Comparison of ENCODE assay signal across 1 cellular context in the genomic region with DNA sequence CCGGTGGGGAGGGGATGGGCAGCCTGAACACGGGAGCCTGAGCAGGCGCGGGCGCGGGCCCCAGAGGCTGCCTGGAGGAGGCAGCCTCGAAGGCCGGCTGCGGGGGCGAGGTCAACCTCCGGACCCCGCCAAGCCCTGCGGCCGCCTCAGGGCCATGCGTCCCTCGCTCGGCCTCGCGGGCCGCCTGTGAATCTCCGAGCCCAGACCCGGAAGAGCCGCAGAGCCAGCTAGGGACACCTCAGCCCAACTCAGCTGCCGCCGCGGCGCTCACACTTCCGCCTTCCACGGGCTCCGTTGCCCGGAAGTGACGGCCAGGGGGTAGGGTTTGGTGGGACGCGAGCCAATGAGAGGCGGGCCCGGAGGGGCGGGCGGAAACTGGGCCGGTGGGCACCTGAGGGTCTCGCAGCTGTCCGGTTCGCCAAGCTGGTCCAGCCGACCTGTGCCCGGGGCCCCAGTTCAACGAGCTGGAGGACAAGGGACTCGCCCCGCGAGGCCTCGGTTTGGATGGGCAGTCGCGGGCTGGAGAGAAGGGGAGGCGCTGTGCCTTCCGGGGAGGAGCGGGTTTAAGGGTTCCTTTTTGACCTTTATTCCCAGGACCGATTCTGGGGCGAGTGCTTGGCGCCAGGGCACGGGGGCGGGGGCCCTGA.
TF ChIP-seq lines count a peak whose summit lies in the region.

A gene (minus strand): TSS at position 277 of the 647 bp plus-strand sequence. CDS start 386 bp downstream, outside the sequence.

TF ChIP-seq in HEK293, 187 proteins besides CTCF, POLR2A, EP300 and RAD21 (continued from another document and continues in another):
- TF ChIP-seq, protein P1, sequence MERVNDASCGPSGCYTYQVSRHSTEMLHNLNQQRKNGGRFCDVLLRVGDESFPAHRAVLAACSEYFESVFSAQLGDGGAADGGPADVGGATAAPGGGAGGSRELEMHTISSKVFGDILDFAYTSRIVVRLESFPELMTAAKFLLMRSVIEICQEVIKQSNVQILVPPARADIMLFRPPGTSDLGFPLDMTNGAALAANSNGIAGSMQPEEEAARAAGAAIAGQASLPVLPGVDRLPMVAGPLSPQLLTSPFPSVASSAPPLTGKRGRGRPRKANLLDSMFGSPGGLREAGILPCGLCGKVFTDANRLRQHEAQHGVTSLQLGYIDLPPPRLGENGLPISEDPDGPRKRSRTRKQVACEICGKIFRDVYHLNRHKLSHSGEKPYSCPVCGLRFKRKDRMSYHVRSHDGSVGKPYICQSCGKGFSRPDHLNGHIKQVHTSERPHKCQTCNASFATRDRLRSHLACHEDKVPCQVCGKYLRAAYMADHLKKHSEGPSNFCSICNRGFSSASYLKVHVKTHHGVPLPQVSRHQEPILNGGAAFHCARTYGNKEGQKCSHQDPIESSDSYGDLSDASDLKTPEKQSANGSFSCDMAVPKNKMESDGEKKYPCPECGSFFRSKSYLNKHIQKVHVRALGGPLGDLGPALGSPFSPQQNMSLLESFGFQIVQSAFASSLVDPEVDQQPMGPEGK (tag by site-specific recombination; IDR thresholded peaks at IDR 0.05) = 0 out of 2 replicates have a peak, but pooled peaks have one; percentile 0
- TF ChIP-seq, protein P2, sequence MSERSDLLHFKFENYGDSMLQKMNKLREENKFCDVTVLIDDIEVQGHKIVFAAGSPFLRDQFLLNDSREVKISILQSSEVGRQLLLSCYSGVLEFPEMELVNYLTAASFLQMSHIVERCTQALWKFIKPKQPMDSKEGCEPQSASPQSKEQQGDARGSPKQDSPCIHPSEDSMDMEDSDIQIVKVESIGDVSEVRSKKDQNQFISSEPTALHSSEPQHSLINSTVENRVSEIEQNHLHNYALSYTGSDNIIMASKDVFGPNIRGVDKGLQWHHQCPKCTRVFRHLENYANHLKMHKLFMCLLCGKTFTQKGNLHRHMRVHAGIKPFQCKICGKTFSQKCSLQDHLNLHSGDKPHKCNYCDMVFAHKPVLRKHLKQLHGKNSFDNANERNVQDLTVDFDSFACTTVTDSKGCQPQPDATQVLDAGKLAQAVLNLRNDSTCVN (tag by site-specific recombination; optimal IDR thresholded peaks at IDR 0.05) = peak; percentile 66
- TF ChIP-seq ZNF660 (tag by site-specific recombination; IDR thresholded peaks at IDR 0.05) (0 out of 2 replicates have a peak, but pooled peaks have one; percentile 8), ZNF501 (tag by site-specific recombination; IDR thresholded peaks at IDR 0.05) (peak; percentile 22; the same call in 1 of the 2 replicates), ZNF112 (tag by site-specific recombination; IDR thresholded peaks at IDR 0.05) (no peak), SP2 (tag by site-specific recombination; IDR thresholded peaks at IDR 0.05) (peak; percentile 97), ZNF335 (tag by site-specific recombination; conservative IDR thresholded peaks at IDR 0.05) (peak; percentile 78), ZNF791 (tag by site-specific recombination; IDR thresholded peaks at IDR 0.05) (no peak), ZNF169 (tag by site-specific recombination; IDR thresholded peaks at IDR 0.05) (no peak), SP3 (tag by site-specific recombination; IDR thresholded peaks at IDR 0.05) (peak; percentile 85), ZBTB48 (tag by site-specific recombination; IDR thresholded peaks at IDR 0.05) (peak; percentile 35; the same call in 1 of the 2 replicates), KLF16 (tag by site-specific recombination; IDR thresholded peaks at IDR 0.05) (0 out of 2 replicates have a peak, but pooled peaks have one; percentile 63), BCL11B (tag by site-specific recombination; IDR thresholded peaks at IDR 0.05; ENCODE audit: low read depth) (peak; percentile 27; the same call in 1 of the 2 replicates), ZIC2 (tag by site-specific recombination; IDR thresholded peaks at IDR 0.05) (no peak), ZNF571 (tag by site-specific recombination; IDR thresholded peaks at IDR 0.05) (no peak), ZNF629 (tag by site-specific recombination; IDR thresholded peaks at IDR 0.05) (peak; percentile 7; the same call in 1 of the 2 replicates), GLIS2 (tag by site-specific recombination; IDR thresholded peaks at IDR 0.05) (peak; percentile 76), ZBTB17 (tag by site-specific recombination; IDR thresholded peaks at IDR 0.05) (no peak; the same call in 1 of the 2 replicates), TCF7L2 (IDR thresholded peaks at IDR 0.05; ENCODE audit: borderline replicate concordance, low read depth, low read length) (no peak), YY1 (tag by site-specific recombination; IDR thresholded peaks at IDR 0.05) (0 out of 2 replicates have a peak, but pooled peaks have one; percentile 21), ZNF843 (tag by site-specific recombination; IDR thresholded peaks at IDR 0.05) (no peak), ZFHX2 (tag by site-specific recombination; conservative IDR thresholded peaks at IDR 0.05) (peak; percentile 58; the same call in 1 of the 2 replicates), ZNF677 (tag by site-specific recombination; IDR thresholded peaks at IDR 0.05) (0 out of 2 replicates have a peak, but pooled peaks have one; percentile 24), ZBTB7A (tag by site-specific recombination; IDR thresholded peaks at IDR 0.05; ENCODE audit: low read depth) (peak; percentile 81), ZNF670 (tag by site-specific recombination; IDR thresholded peaks at IDR 0.05; ENCODE audit: low read depth) (no peak), ZNF837 (tag by site-specific recombination; IDR thresholded peaks at IDR 0.05) (no peak), ZNF548 (tag by site-specific recombination; IDR thresholded peaks at IDR 0.05) (no peak), SCRT2 (tag by site-specific recombination; IDR thresholded peaks at IDR 0.05) (no peak), ZNF391 (tag by site-specific recombination; IDR thresholded peaks at IDR 0.05; ENCODE audit: borderline replicate concordance, low read depth) (peak; percentile 8; the same call in 1 of the 2 replicates), SP7 (tag by site-specific recombination; IDR thresholded peaks at IDR 0.05) (peak; percentile 10; the same call in 1 of the 2 replicates)
- TF ChIP-seq, protein P3, sequence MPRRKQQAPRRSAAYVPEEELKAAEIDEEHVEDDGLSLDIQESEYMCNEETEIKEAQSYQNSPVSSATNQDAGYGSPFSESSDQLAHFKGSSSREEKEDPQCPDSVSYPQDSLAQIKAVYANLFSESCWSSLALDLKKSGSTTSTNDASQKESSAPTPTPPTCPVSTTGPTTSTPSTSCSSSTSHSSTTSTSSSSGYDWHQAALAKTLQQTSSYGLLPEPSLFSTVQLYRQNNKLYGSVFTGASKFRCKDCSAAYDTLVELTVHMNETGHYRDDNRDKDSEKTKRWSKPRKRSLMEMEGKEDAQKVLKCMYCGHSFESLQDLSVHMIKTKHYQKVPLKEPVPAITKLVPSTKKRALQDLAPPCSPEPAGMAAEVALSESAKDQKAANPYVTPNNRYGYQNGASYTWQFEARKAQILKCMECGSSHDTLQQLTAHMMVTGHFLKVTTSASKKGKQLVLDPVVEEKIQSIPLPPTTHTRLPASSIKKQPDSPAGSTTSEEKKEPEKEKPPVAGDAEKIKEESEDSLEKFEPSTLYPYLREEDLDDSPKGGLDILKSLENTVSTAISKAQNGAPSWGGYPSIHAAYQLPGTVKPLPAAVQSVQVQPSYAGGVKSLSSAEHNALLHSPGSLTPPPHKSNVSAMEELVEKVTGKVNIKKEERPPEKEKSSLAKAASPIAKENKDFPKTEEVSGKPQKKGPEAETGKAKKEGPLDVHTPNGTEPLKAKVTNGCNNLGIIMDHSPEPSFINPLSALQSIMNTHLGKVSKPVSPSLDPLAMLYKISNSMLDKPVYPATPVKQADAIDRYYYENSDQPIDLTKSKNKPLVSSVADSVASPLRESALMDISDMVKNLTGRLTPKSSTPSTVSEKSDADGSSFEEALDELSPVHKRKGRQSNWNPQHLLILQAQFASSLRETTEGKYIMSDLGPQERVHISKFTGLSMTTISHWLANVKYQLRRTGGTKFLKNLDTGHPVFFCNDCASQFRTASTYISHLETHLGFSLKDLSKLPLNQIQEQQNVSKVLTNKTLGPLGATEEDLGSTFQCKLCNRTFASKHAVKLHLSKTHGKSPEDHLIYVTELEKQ (tag by site-specific recombination; IDR thresholded peaks at IDR 0.05; ENCODE audit: borderline replicate concordance) = no peak
- TF ChIP-seq, protein P4, sequence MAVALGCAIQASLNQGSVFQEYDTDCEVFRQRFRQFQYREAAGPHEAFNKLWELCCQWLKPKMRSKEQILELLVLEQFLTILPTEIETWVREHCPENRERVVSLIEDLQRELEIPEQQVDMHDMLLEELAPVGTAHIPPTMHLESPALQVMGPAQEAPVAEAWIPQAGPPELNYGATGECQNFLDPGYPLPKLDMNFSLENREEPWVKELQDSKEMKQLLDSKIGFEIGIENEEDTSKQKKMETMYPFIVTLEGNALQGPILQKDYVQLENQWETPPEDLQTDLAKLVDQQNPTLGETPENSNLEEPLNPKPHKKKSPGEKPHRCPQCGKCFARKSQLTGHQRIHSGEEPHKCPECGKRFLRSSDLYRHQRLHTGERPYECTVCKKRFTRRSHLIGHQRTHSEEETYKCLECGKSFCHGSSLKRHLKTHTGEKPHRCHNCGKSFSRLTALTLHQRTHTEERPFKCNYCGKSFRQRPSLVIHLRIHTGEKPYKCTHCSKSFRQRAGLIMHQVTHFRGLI (tag by site-specific recombination; IDR thresholded peaks at IDR 0.05) = peak; percentile 94
- TF ChIP-seq, protein P5, sequence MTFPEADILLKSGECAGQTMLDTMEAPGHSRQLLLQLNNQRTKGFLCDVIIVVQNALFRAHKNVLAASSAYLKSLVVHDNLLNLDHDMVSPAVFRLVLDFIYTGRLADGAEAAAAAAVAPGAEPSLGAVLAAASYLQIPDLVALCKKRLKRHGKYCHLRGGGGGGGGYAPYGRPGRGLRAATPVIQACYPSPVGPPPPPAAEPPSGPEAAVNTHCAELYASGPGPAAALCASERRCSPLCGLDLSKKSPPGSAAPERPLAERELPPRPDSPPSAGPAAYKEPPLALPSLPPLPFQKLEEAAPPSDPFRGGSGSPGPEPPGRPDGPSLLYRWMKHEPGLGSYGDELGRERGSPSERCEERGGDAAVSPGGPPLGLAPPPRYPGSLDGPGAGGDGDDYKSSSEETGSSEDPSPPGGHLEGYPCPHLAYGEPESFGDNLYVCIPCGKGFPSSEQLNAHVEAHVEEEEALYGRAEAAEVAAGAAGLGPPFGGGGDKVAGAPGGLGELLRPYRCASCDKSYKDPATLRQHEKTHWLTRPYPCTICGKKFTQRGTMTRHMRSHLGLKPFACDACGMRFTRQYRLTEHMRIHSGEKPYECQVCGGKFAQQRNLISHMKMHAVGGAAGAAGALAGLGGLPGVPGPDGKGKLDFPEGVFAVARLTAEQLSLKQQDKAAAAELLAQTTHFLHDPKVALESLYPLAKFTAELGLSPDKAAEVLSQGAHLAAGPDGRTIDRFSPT (tag by site-specific recombination; IDR thresholded peaks at IDR 0.05) = peak; percentile 98
- TF ChIP-seq, protein P6, sequence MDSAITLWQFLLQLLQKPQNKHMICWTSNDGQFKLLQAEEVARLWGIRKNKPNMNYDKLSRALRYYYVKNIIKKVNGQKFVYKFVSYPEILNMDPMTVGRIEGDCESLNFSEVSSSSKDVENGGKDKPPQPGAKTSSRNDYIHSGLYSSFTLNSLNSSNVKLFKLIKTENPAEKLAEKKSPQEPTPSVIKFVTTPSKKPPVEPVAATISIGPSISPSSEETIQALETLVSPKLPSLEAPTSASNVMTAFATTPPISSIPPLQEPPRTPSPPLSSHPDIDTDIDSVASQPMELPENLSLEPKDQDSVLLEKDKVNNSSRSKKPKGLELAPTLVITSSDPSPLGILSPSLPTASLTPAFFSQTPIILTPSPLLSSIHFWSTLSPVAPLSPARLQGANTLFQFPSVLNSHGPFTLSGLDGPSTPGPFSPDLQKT (IDR thresholded peaks at IDR 0.05; ENCODE audit: borderline replicate concordance, low read depth, low read length) = peak; percentile 81; the same call in 1 of the 2 replicates
- TF ChIP-seq, protein P7, sequence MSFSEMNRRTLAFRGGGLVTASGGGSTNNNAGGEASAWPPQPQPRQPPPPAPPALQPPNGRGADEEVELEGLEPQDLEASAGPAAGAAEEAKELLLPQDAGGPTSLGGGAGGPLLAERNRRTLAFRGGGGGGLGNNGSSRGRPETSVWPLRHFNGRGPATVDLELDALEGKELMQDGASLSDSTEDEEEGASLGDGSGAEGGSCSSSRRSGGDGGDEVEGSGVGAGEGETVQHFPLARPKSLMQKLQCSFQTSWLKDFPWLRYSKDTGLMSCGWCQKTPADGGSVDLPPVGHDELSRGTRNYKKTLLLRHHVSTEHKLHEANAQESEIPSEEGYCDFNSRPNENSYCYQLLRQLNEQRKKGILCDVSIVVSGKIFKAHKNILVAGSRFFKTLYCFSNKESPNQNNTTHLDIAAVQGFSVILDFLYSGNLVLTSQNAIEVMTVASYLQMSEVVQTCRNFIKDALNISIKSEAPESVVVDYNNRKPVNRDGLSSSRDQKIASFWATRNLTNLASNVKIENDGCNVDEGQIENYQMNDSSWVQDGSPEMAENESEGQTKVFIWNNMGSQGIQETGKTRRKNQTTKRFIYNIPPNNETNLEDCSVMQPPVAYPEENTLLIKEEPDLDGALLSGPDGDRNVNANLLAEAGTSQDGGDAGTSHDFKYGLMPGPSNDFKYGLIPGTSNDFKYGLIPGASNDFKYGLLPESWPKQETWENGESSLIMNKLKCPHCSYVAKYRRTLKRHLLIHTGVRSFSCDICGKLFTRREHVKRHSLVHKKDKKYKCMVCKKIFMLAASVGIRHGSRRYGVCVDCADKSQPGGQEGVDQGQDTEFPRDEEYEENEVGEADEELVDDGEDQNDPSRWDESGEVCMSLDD (tag by site-specific recombination; IDR thresholded peaks at IDR 0.05) = 0 out of 2 replicates have a peak, but pooled peaks have one; percentile 34
- TF ChIP-seq, protein P8, sequence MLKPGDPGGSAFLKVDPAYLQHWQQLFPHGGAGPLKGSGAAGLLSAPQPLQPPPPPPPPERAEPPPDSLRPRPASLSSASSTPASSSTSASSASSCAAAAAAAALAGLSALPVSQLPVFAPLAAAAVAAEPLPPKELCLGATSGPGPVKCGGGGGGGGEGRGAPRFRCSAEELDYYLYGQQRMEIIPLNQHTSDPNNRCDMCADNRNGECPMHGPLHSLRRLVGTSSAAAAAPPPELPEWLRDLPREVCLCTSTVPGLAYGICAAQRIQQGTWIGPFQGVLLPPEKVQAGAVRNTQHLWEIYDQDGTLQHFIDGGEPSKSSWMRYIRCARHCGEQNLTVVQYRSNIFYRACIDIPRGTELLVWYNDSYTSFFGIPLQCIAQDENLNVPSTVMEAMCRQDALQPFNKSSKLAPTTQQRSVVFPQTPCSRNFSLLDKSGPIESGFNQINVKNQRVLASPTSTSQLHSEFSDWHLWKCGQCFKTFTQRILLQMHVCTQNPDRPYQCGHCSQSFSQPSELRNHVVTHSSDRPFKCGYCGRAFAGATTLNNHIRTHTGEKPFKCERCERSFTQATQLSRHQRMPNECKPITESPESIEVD (tag by site-specific recombination; IDR thresholded peaks at IDR 0.05) = no peak
- TF ChIP-seq, protein P9, sequence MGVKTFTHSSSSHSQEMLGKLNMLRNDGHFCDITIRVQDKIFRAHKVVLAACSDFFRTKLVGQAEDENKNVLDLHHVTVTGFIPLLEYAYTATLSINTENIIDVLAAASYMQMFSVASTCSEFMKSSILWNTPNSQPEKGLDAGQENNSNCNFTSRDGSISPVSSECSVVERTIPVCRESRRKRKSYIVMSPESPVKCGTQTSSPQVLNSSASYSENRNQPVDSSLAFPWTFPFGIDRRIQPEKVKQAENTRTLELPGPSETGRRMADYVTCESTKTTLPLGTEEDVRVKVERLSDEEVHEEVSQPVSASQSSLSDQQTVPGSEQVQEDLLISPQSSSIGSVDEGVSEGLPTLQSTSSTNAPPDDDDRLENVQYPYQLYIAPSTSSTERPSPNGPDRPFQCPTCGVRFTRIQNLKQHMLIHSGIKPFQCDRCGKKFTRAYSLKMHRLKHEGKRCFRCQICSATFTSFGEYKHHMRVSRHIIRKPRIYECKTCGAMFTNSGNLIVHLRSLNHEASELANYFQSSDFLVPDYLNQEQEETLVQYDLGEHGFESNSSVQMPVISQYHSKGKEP (tag by site-specific recombination; IDR thresholded peaks at IDR 0.05) = no peak
